8 cellular contexts compared by ENCODE assay signal in the genomic region with DNA sequence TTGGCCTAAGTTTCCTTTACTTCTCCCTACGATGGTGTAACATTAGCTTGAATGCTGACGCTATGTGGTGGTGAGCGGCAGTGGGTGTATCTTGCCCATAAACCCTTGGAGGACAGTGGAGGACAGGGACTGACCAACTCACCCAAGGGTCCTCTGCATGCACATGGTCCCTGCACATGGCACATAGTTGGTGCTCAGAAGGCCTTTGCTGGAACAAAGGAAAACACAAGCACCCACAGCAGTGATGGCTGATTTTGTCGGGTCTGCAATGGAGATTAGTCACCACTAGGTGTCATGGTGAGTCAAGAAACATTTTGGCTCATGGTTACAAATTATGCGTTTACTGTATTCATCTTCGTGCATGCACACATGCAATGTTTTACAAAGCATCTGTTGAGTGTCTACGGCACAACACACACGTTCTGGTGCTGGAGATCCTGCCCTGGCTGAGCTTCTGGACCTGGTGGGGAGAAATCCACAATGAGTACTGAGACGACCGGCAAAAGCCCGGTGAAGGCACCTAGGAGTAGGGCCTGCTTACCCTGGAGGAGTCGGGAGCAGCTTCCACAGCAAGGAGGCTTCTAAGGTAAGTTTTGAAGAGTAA. TPM values are rescaled to one million over a fixed set of nuclear protein-coding genes. Genes with fewer than 3 reads are reported as not detected.
A peak's percentile ranks its signal among the peaks of the same experiment; 100 is the strongest.
DNase-seq lines count a peak whose midpoint lies in the region; ATAC-seq, FAIRE-seq and TF ChIP-seq lines count a peak whose summit lies in the region.

No MANE protein-coding gene starts in this region.

- no peak for ATAC-seq in GM21447 (IDR thresholded peaks at IDR 0.05; ENCODE audit: unreplicated experiment)

- H3K36me3 ChIP-seq in Peyer's patch, result no peaks in the 10 kb centered on the region

- CTCF ChIA-PET in Calu3 (lab: Charles Lee), result interaction anchor here (0.6 to 1.0 kb wide), 4 partner anchors 185 to 452 kb away, joined by 3 read pairs; no protein-coding TSS in a partner anchor

- no peaks in the 10 kb centered on the region for H3K27me3 ChIP-seq in Peyer's patch

- no peaks in the 10 kb centered on the region for H3K36me3 Mint-ChIP-seq in Calu3 (ENCODE audit: insufficient read depth, unreplicated experiment)

- H3K4me1 Mint-ChIP-seq in Calu3 (ENCODE audit: low read depth, unreplicated experiment), result peaks cover 8% of the 10 kb centered on the region

- intact Hi-C loops in Calu3 (cut with micrococcal nuclease; ENCODE audit: unreplicated experiment), result loop anchor here (1.0 kb wide), 1 partner anchor 377 kb away; no protein-coding TSS in a partner anchor

- no peaks in the 10 kb centered on the region for H3K27me3 Mint-ChIP-seq in Calu3 (ENCODE audit: unreplicated experiment)

- BruUV-seq in Calu3 (replicated peaks; lab: Mats Ljungman, UMichigan), result no TSS peak

- TF ChIP-seq CTCF in Calu3 (IDR thresholded peaks at IDR 0.05; ENCODE audit: unreplicated experiment) (peak; percentile 88), HFF-Myc (IDR thresholded peaks at IDR 0.05; ENCODE audit: low read depth, low read length, missing control alignments) (peak; percentile 73), Peyer's patch (IDR thresholded peaks at IDR 0.05) (peak; percentile 71 to 82 (median 74))

- DNase-seq in Calu3, result peak; percentile 54
- no peak for DNase-seq in HFF-Myc (ENCODE audit: extremely low read depth, low read depth)
- peak in 1 of 3 donors; percentile 57 for DNase-seq in Peyer's patch
- DNase-seq in T47D (ENCODE audit: low read depth in 1 of 2, low spot score in 1 of 2), result peak; percentile 44 to 70
- peak; percentile 41 for DNase-seq in stimulated activated CD8-positive, alpha-beta memory T cell treated with anti-CD3 and anti-CD28 coated beads, Interleukin-4, amount 100 ng/mL, for 48 hours
- no peak for DNase-seq in NCI-H2107 treated with DMSO at 0.1 percent for 48 hours (lab: John Stamatoyannopoulos, UW; ENCODE audit: unreplicated experiment)

- TF ChIP-seq POLR2A in Peyer's patch (IDR thresholded peaks at IDR 0.05), result no peak

- no peak overlapping the region for H3K27ac Mint-ChIP-seq in Calu3 (ENCODE audit: unreplicated experiment)

- in situ Hi-C loops in T47D (cut with HindIII; ENCODE audit: low pct_unique_long_range_greater_than_20kb, low sequenced_read_pairs), result no loop called here

- peak; percentile 49 for FAIRE-seq in islet of Langerhans (lab: Jason Lieb, UNC)

- no peaks in the 10 kb centered on the region for H3K4me1 ChIP-seq in Peyer's patch

- H3K27ac ChIP-seq in Peyer's patch, result no peak overlapping the region

- no peak overlapping the region for H3K4me3 ChIP-seq in HFF-Myc (replicated peaks; ENCODE audit: low read depth, low read length)
- no peak overlapping the region for H3K4me3 ChIP-seq in Peyer's patch

- peak overlapping the region; percentile 24 for H3K4me3 Mint-ChIP-seq in Calu3 (ENCODE audit: low read depth, unreplicated experiment)

- H3K9me3 Mint-ChIP-seq in Calu3 (ENCODE audit: low read depth, unreplicated experiment), result no peaks in the 10 kb centered on the region

- no peaks in the 10 kb centered on the region for H3K9me3 ChIP-seq in Peyer's patch

RNA-seq across cellular contexts. Expression of a gene that starts 44.0 kb away (rescaled TPM):
- total RNA-seq in Calu3 (2022), result 23.0 and 27.8 TPM in 2 replicates
- 10 to 100 TPM in 1 of 4 donors, 1 to 10 TPM in 3; 5.0 to 14.0 (median 7.3) TPM for total RNA-seq in Peyer's patch

Comparison
In these comparisons a context has a peak if more than half of its experiments do, and no peak if none do; other contexts are left out.
1. DNase-seq: peak in Calu3 (single experiment), T47D (2 of 2) and stimulated activated CD8-positive, alpha-beta memory T cell treated with anti-CD3 and anti-CD28 coated beads, Interleukin-4, amount 100 ng/mL, for 48 hours (single experiment); none in HFF-Myc (single experiment) and NCI-H2107 treated with DMSO at 0.1 percent for 48 hours (single experiment).
2. Peak in every context shown above with its lines, with median percentiles within 50 percentile points of each other: CTCF ChIP-seq.